ENCODE assay signal across 22 cellular contexts in the genomic region with DNA sequence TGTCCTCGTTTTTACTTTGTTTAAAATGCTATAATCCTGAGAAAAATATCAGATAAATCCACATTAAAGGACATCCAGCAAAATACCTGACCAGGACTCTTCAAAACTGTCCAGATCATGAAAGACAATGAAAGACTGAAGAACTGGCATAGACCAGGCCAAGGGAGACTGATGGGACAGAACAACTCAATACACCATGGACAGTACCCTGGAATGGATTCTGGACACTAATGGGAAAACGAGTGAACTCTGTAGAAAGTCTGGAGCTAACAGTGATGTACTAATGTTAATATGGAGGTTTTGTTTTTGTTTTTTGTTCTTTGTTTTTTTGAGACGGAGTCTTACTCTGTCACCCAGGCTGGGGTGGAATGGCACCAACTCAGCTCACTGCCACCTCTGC.
"Had no signal": no experiment of that assay in that cellular context is flagged by ENCODE, and none has a peak within 500 bp of the region (broad histone marks: within the 10 kb centered on the region; RNA-seq: fewer than 3 reads in every experiment).

No MANE protein-coding gene starts in this region.

- FAIRE-seq: HTR-8/SVneo, RCC 7860 had no signal

- H3K36me3 ChIP-seq: MG63, SJSA1 had no signal

- H3K27ac ChIP-seq: HL-60, SJSA1, SK-N-MC had no signal

- H3K4me3 ChIP-seq: MG63, SJSA1, SK-N-MC had no signal

- H3K4me1 ChIP-seq: SJSA1 had no signal

- H3K9me3 ChIP-seq: MG63, SJSA1 had no signal

- DNase-seq: Karpas-422, KG1, MG63, NCI-H1092, NCI-H1417, NCI-H1436 treated with DMSO at 0.1 percent for 48 hours, NCI-H1694, NCI-H187 treated with DMSO at 0.1 percent for 48 hours, NCI-H2029 treated with DMSO at 0.1 percent for 48 hours, NCI-H2171 treated with DMSO at 0.1 percent for 48 hours, NCI-H2227 treated with DMSO at 0.1 percent for 48 hours, NCI-H524, NCI-H526 treated with DMSO at 0.1 percent for 48 hours, NCI-H748 treated with DMSO at 0.1 percent for 48 hours, Right ventricle myocardium superior, RPMI8226, SIG-M5 had no signal
